In genomic region chr9:93094294-93095204, GRCh38 we compare ENCODE assay signal across 8 cellular contexts. TPM values are rescaled to one million over a fixed set of nuclear protein-coding genes. Genes with fewer than 3 reads are reported as not detected.
DNase-seq lines count a peak whose midpoint lies in the region; ATAC-seq and TF ChIP-seq lines count a peak whose summit lies in the region.

No MANE protein-coding gene starts in this region.

- H3K27me3 ChIP-seq in CD4-positive, alpha-beta memory T cell (ENCODE audit: insufficient read depth, low read length) = no peaks in the 10 kb centered on the region
- H3K27me3 ChIP-seq in HUES48 (ENCODE audit: control insufficient read depth, insufficient read depth, low read length) = peaks cover 5% of the 10 kb centered on the region; the same call in 1 of the 2 replicates

- H3K9me3 Mint-ChIP-seq in CD4-positive, alpha-beta memory T cell = peaks cover 0 to 5% (median 0%) of the 10 kb centered on the region in 8 donors
- peaks cover 25% of the 10 kb centered on the region for H3K9me3 Mint-ChIP-seq in activated T-helper 1 cell treated with anti-CD3 and anti-CD28 coated beads, Interleukin-12 subunit alpha, Interleukin-12 subunit beta, Interleukin-2, Interleukin-4 antibody, amounts not matched to agents 30 ng/mL and 10 ng/mL and 1 ng/mL, durations not matched to agents 14 hours and 24 hours and 36 hours
- H3K9me3 Mint-ChIP-seq in progenitor cell of endocrine pancreas (ENCODE audit: low read depth) = no peaks in the 10 kb centered on the region

- H3K4me1 ChIP-seq in CD4-positive, alpha-beta memory T cell (ENCODE audit: insufficient read depth, low read length) = peaks cover 62% of the 10 kb centered on the region
- H3K4me1 ChIP-seq in HUES48 (ENCODE audit: control insufficient read depth, insufficient read depth, low read length) = peaks cover 7% of the 10 kb centered on the region

- H3K4me1 Mint-ChIP-seq in CD4-positive, alpha-beta memory T cell = peaks cover 51 to 86% (median 71%) of the 10 kb centered on the region in 4 donors
- H3K4me1 Mint-ChIP-seq in activated T-helper 1 cell treated with anti-CD3 and anti-CD28 coated beads, Interleukin-12 subunit alpha, Interleukin-12 subunit beta, Interleukin-2, Interleukin-4 antibody, amounts not matched to agents 30 ng/mL and 10 ng/mL and 1 ng/mL, durations not matched to agents 14 hours and 24 hours and 36 hours (ENCODE audit: low read depth) = peaks cover 79% of the 10 kb centered on the region
- H3K4me1 Mint-ChIP-seq in progenitor cell of endocrine pancreas (ENCODE audit: low read depth) = peaks cover 29% of the 10 kb centered on the region

- H3K4me3 Mint-ChIP-seq in CD4-positive, alpha-beta memory T cell = peak overlapping the region; percentile 82 to 93 (median 87)
- H3K4me3 Mint-ChIP-seq in activated T-helper 1 cell treated with anti-CD3 and anti-CD28 coated beads, Interleukin-12 subunit alpha, Interleukin-12 subunit beta, Interleukin-2, Interleukin-4 antibody, amounts not matched to agents 30 ng/mL and 10 ng/mL and 1 ng/mL, durations not matched to agents 14 hours and 24 hours and 36 hours = peak overlapping the region; percentile 89
- H3K4me3 Mint-ChIP-seq in progenitor cell of endocrine pancreas (ENCODE audit: low read depth) = peak overlapping the region; percentile 68

- H3K9ac ChIP-seq in HUES48 (ENCODE audit: low read depth, low read length) = peak overlapping the region; percentile 29; the same call in 1 of the 2 replicates

- POLR2A ChIA-PET in CD4-positive, alpha-beta memory T cell (lab: Charles Lee; ENCODE audit: partially characterized antibody) = interaction anchor here (0.6 to 6.6 kb wide), 28 partner anchors 8 to 472 kb away, joined by 3 to 96 read pairs (median 5); partner anchors contain the start of genes FAM120AOS, IPPK and NINJ1

- peak overlapping the region in 1 of 2 donors; percentile 93 for H3K4me3 ChIP-seq in CD4-positive, alpha-beta memory T cell (ENCODE audit: low read length in 2 of 2)
- H3K4me3 ChIP-seq in HUES48 (ENCODE audit: low read depth, low read length) = peak overlapping the region; percentile 54

- ATAC-seq in left ventricle myocardium superior = peak; percentile 0

- no peaks in the 10 kb centered on the region for H3K9me3 ChIP-seq in CD4-positive, alpha-beta memory T cell (ENCODE audit: control insufficient read depth in 1 of 2, low read length in 2 of 2)
- H3K9me3 ChIP-seq in HUES48 (ENCODE audit: control insufficient read depth, insufficient read depth, low read length) = no peaks in the 10 kb centered on the region

- CTCF ChIA-PET in CD4-positive, alpha-beta memory T cell (lab: Charles Lee; ENCODE audit: partially characterized antibody) = interaction anchor here (1.4 to 1.5 kb wide), 2 partner anchors 88 to 138 kb away, joined by 3 to 5 read pairs; no protein-coding TSS in a partner anchor

- H3K36me3 ChIP-seq in CD4-positive, alpha-beta memory T cell (ENCODE audit: insufficient read depth, low read length) = no peaks in the 10 kb centered on the region
- H3K36me3 ChIP-seq in HUES48 (ENCODE audit: control insufficient read depth, insufficient read depth, low read length) = no peaks in the 10 kb centered on the region

- peaks cover 4 to 10% of the 10 kb centered on the region in 2 donors for H3K36me3 Mint-ChIP-seq in CD4-positive, alpha-beta memory T cell
- peaks cover 22% of the 10 kb centered on the region for H3K36me3 Mint-ChIP-seq in activated T-helper 1 cell treated with anti-CD3 and anti-CD28 coated beads, Interleukin-12 subunit alpha, Interleukin-12 subunit beta, Interleukin-2, Interleukin-4 antibody, amounts not matched to agents 30 ng/mL and 10 ng/mL and 1 ng/mL, durations not matched to agents 14 hours and 24 hours and 36 hours (ENCODE audit: low read depth)
- no peaks in the 10 kb centered on the region for H3K36me3 Mint-ChIP-seq in progenitor cell of endocrine pancreas (ENCODE audit: insufficient read depth)

- TF ChIP-seq CTCF in progenitor cell of endocrine pancreas (IDR thresholded peaks at IDR 0.05; ENCODE audit: unreplicated experiment) = no peak

- peak in 2 of 5 donors; percentile 24 to 55 for DNase-seq in CD4-positive, alpha-beta memory T cell
- DNase-seq in activated T-helper 1 cell treated with anti-CD3 and anti-CD28 coated beads, Interleukin-12 subunit alpha, Interleukin-12 subunit beta, Interleukin-2, Interleukin-4 antibody, amounts not matched to agents 30 ng/mL and 10 ng/mL and 1 ng/mL, durations not matched to agents 14 hours and 24 hours and 36 hours (ENCODE audit: low spot score) = no peak
- DNase-seq in left ventricle myocardium superior (peak; percentile 72), progenitor cell of endocrine pancreas (ENCODE audit: low spot score, unreplicated experiment) (no peak), epidermal melanocyte (ENCODE audit: insufficient read length, low spot score) (no peak), NCI-H2029 treated with DMSO at 0.1 percent for 48 hours (lab: John Stamatoyannopoulos, UW) (no peak), NCI-H1092 treated with DMSO at 0.1 percent for 48 hours (lab: John Stamatoyannopoulos, UW) (no peak)

- intact Hi-C loops in CD4-positive, alpha-beta memory T cell (cut with micrococcal nuclease) = loop anchor here (1.0 to 10.0 kb wide), 5 partner anchors 30 to 1070 kb away; no protein-coding TSS in a partner anchor
- intact Hi-C loops in activated T-helper 1 cell treated with anti-CD3 and anti-CD28 coated beads, Interleukin-12 subunit alpha, Interleukin-12 subunit beta, Interleukin-2, Interleukin-4 antibody, amounts not matched to agents 30 ng/mL and 10 ng/mL and 1 ng/mL, durations not matched to agents 14 hours and 24 hours and 36 hours (cut with micrococcal nuclease) = loop anchor here (1.0 to 10.0 kb wide), 11 partner anchors 11 to 1072 kb away; partner anchors contain the start of genes FAM120A, IPPK, NINJ1 and ZNF484
- intact Hi-C loops in left ventricle myocardium superior (cut with micrococcal nuclease) = no loop called here

- no peaks in the 10 kb centered on the region for H3K27me3 Mint-ChIP-seq in CD4-positive, alpha-beta memory T cell
- no peaks in the 10 kb centered on the region for H3K27me3 Mint-ChIP-seq in activated T-helper 1 cell treated with anti-CD3 and anti-CD28 coated beads, Interleukin-12 subunit alpha, Interleukin-12 subunit beta, Interleukin-2, Interleukin-4 antibody, amounts not matched to agents 30 ng/mL and 10 ng/mL and 1 ng/mL, durations not matched to agents 14 hours and 24 hours and 36 hours (ENCODE audit: insufficient read depth)
- H3K27me3 Mint-ChIP-seq in progenitor cell of endocrine pancreas = no peaks in the 10 kb centered on the region

- peak overlapping the region; percentile 87 to 99 (median 98) for H3K27ac Mint-ChIP-seq in CD4-positive, alpha-beta memory T cell
- peak overlapping the region; percentile 99 for H3K27ac Mint-ChIP-seq in activated T-helper 1 cell treated with anti-CD3 and anti-CD28 coated beads, Interleukin-12 subunit alpha, Interleukin-12 subunit beta, Interleukin-2, Interleukin-4 antibody, amounts not matched to agents 30 ng/mL and 10 ng/mL and 1 ng/mL, durations not matched to agents 14 hours and 24 hours and 36 hours
- H3K27ac Mint-ChIP-seq in progenitor cell of endocrine pancreas = peak overlapping the region; percentile 93

- peak overlapping the region; percentile 95 for H3K27ac ChIP-seq in CD4-positive, alpha-beta memory T cell (ENCODE audit: low read depth, low read length)
- H3K27ac ChIP-seq in HUES48 (ENCODE audit: low read depth, low read length) = peak overlapping the region; percentile 87

RNA-seq across cellular contexts. Expression of gene CARD19, which starts 1.5 kb away (rescaled TPM):
- 10 to 100 TPM; 57.8 to 64.2 TPM for total RNA-seq in CD4-positive, alpha-beta memory T cell
- polyA plus RNA-seq in CD4-positive, alpha-beta memory T cell = 10 to 100 TPM; 65.6 to 88.7 TPM
- 40.5 and 41.7 TPM in 2 replicates for total RNA-seq in activated T-helper 1 cell treated with anti-CD3 and anti-CD28 coated beads, Interleukin-12 subunit alpha, Interleukin-12 subunit beta, Interleukin-2, Interleukin-4 antibody, amounts not matched to agents 30 ng/mL and 10 ng/mL and 1 ng/mL, durations not matched to agents 14 hours and 24 hours and 36 hours
- total RNA-seq in left ventricle myocardium superior (22.4 TPM), progenitor cell of endocrine pancreas (19.3 and 20.4 TPM in 2 replicates)

RNA-seq across cellular contexts. Expression of gene SUSD3, which starts 36.0 kb away (rescaled TPM):
- 10 to 100 TPM; 58.3 to 63.7 TPM for total RNA-seq in CD4-positive, alpha-beta memory T cell
- polyA plus RNA-seq in CD4-positive, alpha-beta memory T cell = 100 to 1,000 TPM; 149 to 199 TPM
- total RNA-seq in activated T-helper 1 cell treated with anti-CD3 and anti-CD28 coated beads, Interleukin-12 subunit alpha, Interleukin-12 subunit beta, Interleukin-2, Interleukin-4 antibody, amounts not matched to agents 30 ng/mL and 10 ng/mL and 1 ng/mL, durations not matched to agents 14 hours and 24 hours and 36 hours = 31.7 and 33.2 TPM in 2 replicates
- total RNA-seq in left ventricle myocardium superior = 0.87 TPM
- total RNA-seq in progenitor cell of endocrine pancreas = 0.43 and 1.2 TPM in 2 replicates

RNA-seq across cellular contexts. Expression of gene NINJ1, which starts 39.5 kb away (rescaled TPM):
- 10 to 100 TPM; 31.1 to 31.3 TPM for total RNA-seq in CD4-positive, alpha-beta memory T cell
- polyA plus RNA-seq in CD4-positive, alpha-beta memory T cell = 10 to 100 TPM; 75.7 to 92.4 TPM
- total RNA-seq in activated T-helper 1 cell treated with anti-CD3 and anti-CD28 coated beads, Interleukin-12 subunit alpha, Interleukin-12 subunit beta, Interleukin-2, Interleukin-4 antibody, amounts not matched to agents 30 ng/mL and 10 ng/mL and 1 ng/mL, durations not matched to agents 14 hours and 24 hours and 36 hours = 94.2 and 95.3 TPM in 2 replicates
- total RNA-seq in left ventricle myocardium superior (46.8 TPM), progenitor cell of endocrine pancreas (38.1 and 39.5 TPM in 2 replicates)

Comparison
In these comparisons a context has a peak if more than half of its experiments do, and no peak if none do; other contexts are left out.
1. RNA of gene SUSD3, which starts 36.0 kb away (total RNA-seq): 58.3 to 63.7 TPM in CD4-positive, alpha-beta memory T cell and 31.7 to 33.2 TPM in activated T-helper 1 cell treated with anti-CD3 and anti-CD28 coated beads, Interleukin-12 subunit alpha, Interleukin-12 subunit beta, Interleukin-2, Interleukin-4 antibody, amounts not matched to agents 30 ng/mL and 10 ng/mL and 1 ng/mL, durations not matched to agents 14 hours and 24 hours and 36 hours; 0.87 TPM in left ventricle myocardium superior (single experiment) and 0.43 to 1.2 TPM in progenitor cell of endocrine pancreas; every median in the first group is over 10 times any median in the second.
2. Peak in every context shown above with its lines, with median percentiles within 50 percentile points of each other: H3K27ac Mint-ChIP-seq and H3K4me3 Mint-ChIP-seq.